23 cellular contexts compared by ENCODE assay signal in genomic region chr12:106794369-106794768, GRCh38. TPM values are rescaled to one million over a fixed set of nuclear protein-coding genes. Genes with fewer than 3 reads are reported as not detected.
DNase-seq lines count a peak whose midpoint lies in the region; ATAC-seq and TF ChIP-seq lines count a peak whose summit lies in the region.
"Had no signal": no experiment of that assay in that cellular context is flagged by ENCODE, and none has a peak within 500 bp of the region (broad histone marks: within the 10 kb centered on the region; RNA-seq: fewer than 3 reads in every experiment).

No MANE protein-coding gene starts in this region.

- ATAC-seq in GM23338 (no peak), GM21528 (IDR thresholded peaks at IDR 0.05; ENCODE audit: low FRiP score, unreplicated experiment) (no peak), GM18519 (IDR thresholded peaks at IDR 0.05; ENCODE audit: low FRiP score, unreplicated experiment) (no peak)
- ATAC-seq in central memory CD8-positive, alpha-beta T cell (replicated peaks; ENCODE audit: extremely low read depth, poor library complexity, severe bottlenecking) = no peak

- H3K9me3 Mint-ChIP-seq in GM23338 = no peaks in the 10 kb centered on the region
- no peaks in the 10 kb centered on the region for H3K9me3 Mint-ChIP-seq in central memory CD8-positive, alpha-beta T cell
- H3K9me3 Mint-ChIP-seq: CD4-positive, alpha-beta memory T cell had no signal

- no peak for TF ChIP-seq CTCF in GM23338 (conservative IDR thresholded peaks at IDR 0.05; ENCODE audit: low read depth in 2 of 2)

- H3K36me3 Mint-ChIP-seq in GM23338 (ENCODE audit: low read depth) = peaks cover 18% of the 10 kb centered on the region
- H3K36me3 Mint-ChIP-seq in central memory CD8-positive, alpha-beta T cell (ENCODE audit: insufficient read depth) = peaks cover 8% of the 10 kb centered on the region

- no peak overlapping the region for H3K4me2 ChIP-seq in GM23338
- H3K4me2 ChIP-seq: BLaER1 treated with 17β-estradiol and CSF1 and Interleukin-3, amounts not matched to agents 10 nM and 100 nM had no signal

- H3K4me3 ChIP-seq in GM23338 = no peak overlapping the region
- H3K4me3 ChIP-seq: BLaER1 treated with 17β-estradiol and CSF1 and Interleukin-3, amounts not matched to agents 10 nM and 100 nM; HAP-1; SK-N-MC had no signal

- H3K4me1 ChIP-seq in GM23338 (ENCODE audit: insufficient read depth) = no peaks in the 10 kb centered on the region
- H3K4me1 ChIP-seq: BLaER1 treated with 17β-estradiol and CSF1 and Interleukin-3, amounts not matched to agents 10 nM and 100 nM; Caco-2; HAP-1 had no signal

- no peaks in the 10 kb centered on the region for H3K27me3 ChIP-seq in GM23338 (ENCODE audit: insufficient read depth)
- H3K27me3 ChIP-seq: BLaER1 treated with 17β-estradiol and CSF1 and Interleukin-3, amounts not matched to agents 10 nM and 100 nM had no signal

- peaks cover 14% of the 10 kb centered on the region for H4K20me1 ChIP-seq in GM23338 (replicated peaks; ENCODE audit: insufficient read depth)
- H4K20me1 ChIP-seq: BLaER1 treated with 17β-estradiol and CSF1 and Interleukin-3, amounts not matched to agents 10 nM and 100 nM had no signal

- H3K4me1 Mint-ChIP-seq in GM23338 = peaks cover 5% of the 10 kb centered on the region; the same call in 2 of the 3 replicates
- peaks cover 5% of the 10 kb centered on the region for H3K4me1 Mint-ChIP-seq in central memory CD8-positive, alpha-beta T cell

- H3K27me3 Mint-ChIP-seq in GM23338 (ENCODE audit: insufficient read depth, low read depth, poor library complexity) = no peaks in the 10 kb centered on the region
- H3K27me3 Mint-ChIP-seq in central memory CD8-positive, alpha-beta T cell = no peaks in the 10 kb centered on the region
- H3K27me3 Mint-ChIP-seq: CD4-positive, alpha-beta memory T cell had no signal

- H3K79me2 ChIP-seq in GM23338 (replicated peaks; ENCODE audit: insufficient read depth) = peaks cover 9% of the 10 kb centered on the region

- H3K9me2 ChIP-seq in GM23338 (ENCODE audit: insufficient read depth) = no peaks in the 10 kb centered on the region

- peak overlapping the region; percentile 17 for H3K27ac Mint-ChIP-seq in GM23338
- peak overlapping the region; percentile 15 for H3K27ac Mint-ChIP-seq in central memory CD8-positive, alpha-beta T cell (ENCODE audit: low read depth)

- H3F3A ChIP-seq in GM23338 (replicated peaks; ENCODE audit: low read depth) = no peaks in the 10 kb centered on the region

- DNase-seq in GM23338 (ENCODE audit: low spot score) (no peak), NCI-H226 (peak; percentile 7), NCI-H510A treated with DMSO at 0.1 percent for 48 hours (lab: John Stamatoyannopoulos, UW) (no peak), HUDEP-2 (lab: John Stamatoyannopoulos, UW; ENCODE audit: unreplicated experiment in 76 of 76) (no peak)
- no peak for DNase-seq in central memory CD8-positive, alpha-beta T cell (ENCODE audit: low spot score in 2 of 2)
- DNase-seq: Caco-2; CD4-positive, alpha-beta memory T cell; DMS 273 treated with DMSO at 0.1 percent for 48 hours; DND-41; MM.1S; NCI-H1048; NCI-H1436; NCI-H187 treated with DMSO at 0.1 percent for 48 hours; NCI-H2107; NCI-H510A; NCI-H748 treated with DMSO at 0.1 percent for 48 hours; SHP77 treated with DMSO at 0.1 percent for 48 hours had no signal

- peaks cover 7% of the 10 kb centered on the region; the same call in 1 of the 2 replicates for H3K36me3 ChIP-seq in GM23338 (ENCODE audit: insufficient read depth)

- H3K27ac ChIP-seq in GM23338 (ENCODE audit: low read depth) = no peak overlapping the region
- H3K27ac ChIP-seq: BLaER1 treated with 17β-estradiol and CSF1 and Interleukin-3, amounts not matched to agents 10 nM and 100 nM; RWPE1; SK-N-MC had no signal

- no peak overlapping the region for H2AFZ ChIP-seq in GM23338

- no peak overlapping the region for H3K4me3 Mint-ChIP-seq in GM23338
- H3K4me3 Mint-ChIP-seq in central memory CD8-positive, alpha-beta T cell = no peak overlapping the region
- H3K4me3 Mint-ChIP-seq: CD4-positive, alpha-beta memory T cell had no signal

TF ChIP-seq in GM23338, 12 proteins besides CTCF, POLR2A, EP300 and RAD21:
- TF ChIP-seq REST (IDR thresholded peaks at IDR 0.05; ENCODE audit: unreplicated experiment) (no peak), NANOG (IDR thresholded peaks at IDR 0.05; ENCODE audit: borderline replicate concordance) (no peak), STAT1 (IDR thresholded peaks at IDR 0.05; ENCODE audit: unreplicated experiment) (no peak), ZNF331 (CRISPR knock-in tag; IDR thresholded peaks at IDR 0.05; ENCODE audit: low read depth) (no peak), POLR2AphosphoS5 (IDR thresholded peaks at IDR 0.05; ENCODE audit: low read depth) (no peak), ZNF114 (CRISPR knock-in tag; IDR thresholded peaks at IDR 0.05) (no peak), ETS1 (IDR thresholded peaks at IDR 0.05) (no peak), CREB1 (CRISPR knock-in tag; IDR thresholded peaks at IDR 0.05; ENCODE audit: low read depth) (no peak)

RNA-seq across cellular contexts. Expression of gene RIC8B, which starts 19.9 kb away (rescaled TPM):
- 24.0 and 25.5 TPM in 2 replicates for total RNA-seq in GM23338 (2014; rRNA removed; shearing (Covaris generic))
- 10.4 and 12.3 TPM in 2 replicates for polyA plus RNA-seq in GM23338 (2016; fragmentation: Nextera tagmentation; extraction: Ambion mirVana)
